In genomic region chr20:50281831-50282591, GRCh38 we compare ENCODE assay signal across 13 cellular contexts.
A peak's percentile ranks its signal among the peaks of the same experiment; 100 is the strongest.
DNase-seq lines count a peak whose midpoint lies in the region; ATAC-seq, FAIRE-seq and TF ChIP-seq lines count a peak whose summit lies in the region.
"Had no signal": no experiment of that assay in that cellular context is flagged by ENCODE, and none has a peak within 500 bp of the region (broad histone marks: within the 10 kb centered on the region; RNA-seq: fewer than 3 reads in every experiment).

No MANE protein-coding gene starts in this region.

- H3K9me3 Mint-ChIP-seq in osteocyte (ENCODE audit: unreplicated experiment), result no peaks in the 10 kb centered on the region
- H3K9me3 Mint-ChIP-seq: activated T-helper 17 cell treated with anti-CD3 and anti-CD28 coated beads, Interleukin-2, amount 50 U/mL, for 72 hours; central memory CD8-positive, alpha-beta T cell had no signal

- FAIRE-seq in K562 (lab: Jason Lieb, UNC), result peak; percentile 67
- FAIRE-seq: pancreas had no signal

- RAD21 ChIA-PET in HCT116 (lab: Charles Lee; ENCODE audit: low non-redundant PET in 1 of 2, low total read pairs in 2 of 2, uncharacterized antibody in 2 of 2, unreplicated experiment in 2 of 2), result no interaction called here

- DNase-seq in activated CD4-positive, alpha-beta T cell treated with anti-CD3 and anti-CD28 coated beads for 48 hours, result peak; percentile 62
- DNase-seq in activated CD4-positive, alpha-beta T cell treated with anti-CD3 and anti-CD28 coated beads for 1 hour, result no peak
- DNase-seq in HCT116 (ENCODE audit: low read depth, low spot score) (no peak), K562 (ENCODE audit: extremely low read depth in 1 of 4, low spot score in 3 of 4) (peak; percentile 69 to 81 (median 78)), osteocyte (ENCODE audit: extremely low spot score, unreplicated experiment) (no peak), retina (no peak), cerebellar cortex (ENCODE audit: low spot score) (no peak), UCSD-AML1 (lab: John Stamatoyannopoulos, UW; ENCODE audit: unreplicated experiment) (no peak)
- DNase-seq: left colon, upper lobe of left lung had no signal

- no peak for TF ChIP-seq EP300 in K562 (IDR thresholded peaks at IDR 0.05; ENCODE audit: low read length)

- peaks cover 3% of the 10 kb centered on the region for H3K9me1 ChIP-seq in K562 (ENCODE audit: control insufficient read depth, insufficient read depth, low read length)

- POLR2A ChIA-PET in HCT116 (lab: Charles Lee), result no interaction called here
- POLR2A ChIA-PET in K562 (lab: Yijun Ruan, JAX), result interaction anchor here (0.6 to 1.4 kb wide), 8 partner anchors 8 to 106 kb away, joined by 3 to 6 read pairs (median 3); partner anchors contain the start of gene CEBPB

- H2AFZ ChIP-seq in HCT116 (ENCODE audit: low read depth, low read length, poor library complexity, severe bottlenecking), result no peak overlapping the region
- peak overlapping the region; percentile 67 for H2AFZ ChIP-seq in K562 (ENCODE audit: low read depth, low read length)

- no peak overlapping the region for H3K4me2 ChIP-seq in HCT116 (ENCODE audit: low read length)
- H3K4me2 ChIP-seq in K562 (ENCODE audit: insufficient read depth, low read length), result no peak overlapping the region; the same call in 1 of the 2 replicates

- H3K4me1 ChIP-seq in HCT116 (ENCODE audit: control insufficient read depth in 1 of 2, insufficient read depth in 2 of 2, low read length in 2 of 2) (peaks cover 50 to 79% of the 10 kb centered on the region in 2 experiments), K562 (replicated peaks in 1 of 2; ENCODE audit: control insufficient read depth in 2 of 2, insufficient read depth in 2 of 2, low read length in 2 of 2) (peaks cover 36 to 63% of the 10 kb centered on the region in 2 experiments)

- no peak overlapping the region for H3K27ac Mint-ChIP-seq in osteocyte (ENCODE audit: unreplicated experiment)
- H3K27ac Mint-ChIP-seq: activated T-helper 17 cell treated with anti-CD3 and anti-CD28 coated beads, Interleukin-2, amount 50 U/mL, for 72 hours had no signal

- WGBS in K562 (ENCODE audit: insufficient coverage, low coverage, missing lambda C conversion rate), result 47% methylated on average over 19 of the region's 22 CpGs

- in situ Hi-C loops in K562 (cut with MboI), result no loop called here

- H3K9me3 ChIP-seq in HCT116 (ENCODE audit: control insufficient read depth in 1 of 2, insufficient read depth in 1 of 2, low read depth in 1 of 2, low read length in 2 of 2) (no peaks in the 10 kb centered on the region), K562 (replicated peaks; ENCODE audit: control insufficient read depth, insufficient read depth, low read depth, low read length) (no peaks in the 10 kb centered on the region)
- H3K9me3 ChIP-seq: pancreas, upper lobe of left lung had no signal

- no peak for TF ChIP-seq POLR2A in HCT116 (IDR thresholded peaks at IDR 0.05; ENCODE audit: borderline replicate concordance, extremely low read depth, insufficient read depth, insufficient read length)
- no peak for TF ChIP-seq POLR2A in K562 (conservative IDR thresholded peaks at IDR 0.05)

- no TSS peak for BruUV-seq in HCT116 (replicated peaks; lab: Mats Ljungman, UMichigan)
- BruUV-seq in K562 (replicated peaks; lab: Mats Ljungman, UMichigan), result no TSS peak

- no peaks in the 10 kb centered on the region for H3K27me3 Mint-ChIP-seq in osteocyte (ENCODE audit: unreplicated experiment)

- H3K27ac ChIP-seq in HCT116 (ENCODE audit: low read depth, low read length) (no peak overlapping the region; the same call in 1 of the 2 replicates), K562 (ENCODE audit: extremely low read depth, low read depth, low read length) (no peak overlapping the region)
- H3K27ac ChIP-seq: pancreas had no signal

- CTCF ChIA-PET in HCT116 (lab: Charles Lee) (interaction anchor here (0.8 to 1.9 kb wide), 3 partner anchors 22 to 39 kb away, joined by 3 to 7 read pairs (median 3); no protein-coding TSS in a partner anchor), K562 (lab: Yijun Ruan, JAX; ENCODE audit: low intra/inter-chr PET ratio) (no interaction called here)

- H3K36me3 ChIP-seq in HCT116 (ENCODE audit: control insufficient read depth in 1 of 2, insufficient read depth in 2 of 2, low read length in 2 of 2) (no peaks in the 10 kb centered on the region), K562 (ENCODE audit: control insufficient read depth, insufficient read depth, low read length) (no peaks in the 10 kb centered on the region; the same call in 2 of the 3 replicates)
- H3K36me3 ChIP-seq: pancreas, upper lobe of left lung had no signal

- no peak overlapping the region for H3K9ac ChIP-seq in HCT116 (ENCODE audit: low read length)
- H3K9ac ChIP-seq in K562 (ENCODE audit: insufficient read depth in 1 of 2, low read depth in 2 of 2, low read length in 2 of 2), result peak overlapping the region in 1 of 2 experiments; percentile 18; a peak in 2 of 4 replicates

- H3K27me3 ChIP-seq in HCT116 (ENCODE audit: insufficient read depth, low read length) (no peaks in the 10 kb centered on the region), K562 (ENCODE audit: control insufficient read depth in 2 of 2, insufficient read depth in 2 of 2, low read length in 2 of 2) (no peaks in the 10 kb centered on the region; a peak in 1 of 5 replicates)
- H3K27me3 ChIP-seq: pancreas, upper lobe of left lung had no signal

- peak; percentile 22; the same call in 1 of the 2 replicates for ATAC-seq in HCT116
- ATAC-seq in K562, result peak; percentile 80
- ATAC-seq: activated T-helper 17 cell treated with anti-CD3 and anti-CD28 coated beads, Interleukin-2, amount 50 U/mL, for 72 hours; left colon; pancreas had no signal

- no peak overlapping the region for H3K4me3 Mint-ChIP-seq in osteocyte (ENCODE audit: unreplicated experiment)
- H3K4me3 Mint-ChIP-seq: activated T-helper 17 cell treated with anti-CD3 and anti-CD28 coated beads, Interleukin-2, amount 50 U/mL, for 72 hours; central memory CD8-positive, alpha-beta T cell had no signal

- no peaks in the 10 kb centered on the region for H3K79me2 ChIP-seq in HCT116 (ENCODE audit: insufficient read depth, low read length)
- no peaks in the 10 kb centered on the region for H3K79me2 ChIP-seq in K562 (ENCODE audit: control insufficient read depth, insufficient read depth, low read length)

- H3K4me3 ChIP-seq in HCT116 (replicated peaks in 1 of 2; ENCODE audit: low read depth in 1 of 2, low read length in 2 of 2) (no peak overlapping the region), K562 (no peak overlapping the region)
- H3K4me3 ChIP-seq: pancreas, upper lobe of left lung had no signal

- TF ChIP-seq RAD21 in HCT116 (IDR thresholded peaks at IDR 0.05; ENCODE audit: low read depth) (no peak), K562 (CRISPR knock-in tag; conservative IDR thresholded peaks at IDR 0.05 in 1 of 2, IDR thresholded peaks at IDR 0.05 in 1 of 2) (no peak; a peak in 1 of 4 replicates)

- H4K20me1 ChIP-seq in HCT116 (ENCODE audit: insufficient read depth), result no peaks in the 10 kb centered on the region
- H4K20me1 ChIP-seq in K562 (replicated peaks; ENCODE audit: control insufficient read depth, insufficient read depth, low read length), result no peaks in the 10 kb centered on the region

- peaks cover 64% of the 10 kb centered on the region for H3K4me1 Mint-ChIP-seq in osteocyte (ENCODE audit: unreplicated experiment)

- no peaks in the 10 kb centered on the region for H3K36me3 Mint-ChIP-seq in osteocyte (ENCODE audit: unreplicated experiment)

- H3K9me2 ChIP-seq in HCT116 (ENCODE audit: insufficient read depth), result no peaks in the 10 kb centered on the region

- TF ChIP-seq CTCF in HCT116 (IDR thresholded peaks at IDR 0.05 in 2 of 3, conservative IDR thresholded peaks at IDR 0.05 in 1 of 3; ENCODE audit: borderline replicate concordance in 1 of 3, insufficient read depth in 1 of 3, low read depth in 2 of 3, low read length in 2 of 3) (peak in 2 of 3 experiments; percentile 69 to 70; a peak in 4 of 6 replicates), K562 (IDR thresholded peaks at IDR 0.05 in 2 of 3, conservative IDR thresholded peaks at IDR 0.05 in 1 of 3; ENCODE audit: insufficient read depth in 2 of 3, low read depth in 1 of 3, low read length in 3 of 3) (peak; percentile 69 to 97 (median 76)), osteocyte (IDR thresholded peaks at IDR 0.05) (peak; percentile 14)

- intact Hi-C loops in HCT116 (cut with micrococcal nuclease) (loop anchor here (5.0 kb wide), 1 partner anchor 90 kb away; the partner anchor contains the start of gene CEBPB), K562 (cut with micrococcal nuclease) (no loop called here)

TF ChIP-seq in K562, 482 proteins besides CTCF, POLR2A, EP300 and RAD21 (continues in another document):
- TF ChIP-seq CBX3 (IDR thresholded peaks at IDR 0.05; ENCODE audit: borderline replicate concordance in 1 of 2, low read length in 2 of 2), result 0 out of 3 replicates have a peak, but pooled peaks of 1 of the 2 experiments have one; percentile 13
- TF ChIP-seq SETDB1 (IDR thresholded peaks at IDR 0.05; ENCODE audit: low read length), result peak; percentile 3
- no peak for TF ChIP-seq NFE2 (IDR thresholded peaks at IDR 0.05; ENCODE audit: low read depth)
- no peak for TF ChIP-seq ZNF696 (CRISPR knock-in tag; conservative IDR thresholded peaks at IDR 0.05)
- TF ChIP-seq GABPA (tag; conservative IDR thresholded peaks at IDR 0.05; ENCODE audit: low read depth), result 0 out of 2 replicates have a peak, but pooled peaks have one; percentile 13
- no peak for TF ChIP-seq ZBTB5 (IDR thresholded peaks at IDR 0.05)
- no peak for TF ChIP-seq KLF10 (CRISPR knock-in tag; IDR thresholded peaks at IDR 0.05)
- no peak for TF ChIP-seq KHSRP (IDR thresholded peaks at IDR 0.05)

Comparison
In these comparisons a context has a peak if more than half of its experiments do, and no peak if none do; other contexts are left out.
1. DNase-seq: peak in activated CD4-positive, alpha-beta T cell treated with anti-CD3 and anti-CD28 coated beads for 48 hours (single experiment) and K562 (4 of 4); none in activated CD4-positive, alpha-beta T cell treated with anti-CD3 and anti-CD28 coated beads for 1 hour (single experiment), HCT116 (single experiment), osteocyte (single experiment), retina (single experiment), cerebellar cortex (single experiment) and UCSD-AML1 (single experiment).
2. CTCF ChIP-seq: peak in every context shown above with its lines; median percentile 76 in K562; 70 in HCT116; 14 in osteocyte.